Comparison of ENCODE assay signal across 17 cellular contexts in genomic region chr3:141288331-141288990, GRCh38.
"Had no signal": no experiment of that assay in that cellular context is flagged by ENCODE, and none has a peak within 500 bp of the region (broad histone marks: within the 10 kb centered on the region; RNA-seq: fewer than 3 reads in every experiment).

No MANE protein-coding gene starts in this region.

- H3K27ac ChIP-seq: hepatocyte, parathyroid adenoma had no signal

- H3K9me3 ChIP-seq: mucosa of descending colon, thoracic aorta had no signal

- H3K79me2 ChIP-seq: hepatocyte had no signal

- ATAC-seq: left ventricle myocardium superior; mucosa of descending colon; naive thymus-derived CD4-positive, alpha-beta T cell had no signal

- H3K9ac ChIP-seq: parathyroid adenoma had no signal

- H3K4me2 ChIP-seq: hepatocyte had no signal

- FAIRE-seq: astrocyte, kidney, urothelium cell line had no signal

- H3K4me3 ChIP-seq: hepatocyte, mucosa of descending colon, thoracic aorta had no signal

- H2AFZ ChIP-seq: hepatocyte, parathyroid adenoma had no signal

- DNase-seq: activated CD4-positive, alpha-beta T cell treated with anti-CD3 and anti-CD28 coated beads, Interleukin-2, amount 10 ng/mL, durations not matched to agents 7 days and 5 days; activated CD4-positive, CD25-positive, alpha-beta regulatory T cell; activated CD8-positive, alpha-beta memory T cell treated with anti-CD3 and anti-CD28 coated beads for 24 hours; activated naive CD4-positive, alpha-beta T cell; activated T-cell treated with anti-CD3 and anti-CD28 coated beads for 4 hours; endodermal cell; kidney; left ventricle myocardium superior; mucosa of descending colon; naive thymus-derived CD4-positive, alpha-beta T cell; stimulated activated CD4-positive, alpha-beta T cell treated with anti-CD3 and anti-CD28 coated beads, Interleukin-12 subunit alpha, Interleukin-12 subunit beta, amount 100 ng/mL, for 4 hours; stimulated activated CD4-positive, alpha-beta T cell treated with anti-CD3 and anti-CD28 coated beads, Interleukin-2, amount 100 ng/mL, for 24 hours had no signal

- H3K27me3 ChIP-seq: hepatocyte had no signal

- H3K4me1 ChIP-seq: parathyroid adenoma had no signal
